Comparison of ENCODE assay signal across 29 cellular contexts in genomic region chr1:15031251-15031930, GRCh38.
DNase-seq lines count a peak whose midpoint lies in the region; ATAC-seq and TF ChIP-seq lines count a peak whose summit lies in the region.
"Had no signal": no experiment of that assay in that cellular context is flagged by ENCODE, and none has a peak within 500 bp of the region (broad histone marks: within the 10 kb centered on the region; RNA-seq: fewer than 3 reads in every experiment).

No MANE protein-coding gene starts in this region.

- H3K27me3 Mint-ChIP-seq in H9 (ENCODE audit: low read depth): no peaks in the 10 kb centered on the region
- H3K27me3 Mint-ChIP-seq: activated naive CD8-positive, alpha-beta T cell; stimulated activated memory B cell treated with anti-CD40 and anti-IgM and Interleukin-4, amounts not matched to agents 10 μg/mL and 1 μg/mL and 100 μg/mL, for 72 hours; type B pancreatic cell had no signal

- no peak overlapping the region for H4K5ac ChIP-seq in H9 (ENCODE audit: insufficient read length, low read depth, low read length)

- H3K4me1 Mint-ChIP-seq in H9: peaks cover 24 to 32% of the 10 kb centered on the region in 2 experiments

- H3K79me1 ChIP-seq in H9 (ENCODE audit: insufficient read depth, low read depth, low read length, poor library complexity, severe bottlenecking): no peaks in the 10 kb centered on the region

- H3K4me1 ChIP-seq in H9 (ENCODE audit: insufficient read depth, low read length): peaks cover 7% of the 10 kb centered on the region; the same call in 1 of the 2 replicates
- H3K4me1 ChIP-seq in osteoblast (ENCODE audit: insufficient read depth, low read length): peaks cover 26% of the 10 kb centered on the region
- H3K4me1 ChIP-seq in MM.1S (ENCODE audit: low read length): no peaks in the 10 kb centered on the region
- H3K4me1 ChIP-seq in upper lobe of left lung: peaks cover 0 to 7% (median 3%) of the 10 kb centered on the region in 4 donors
- H3K4me1 ChIP-seq: psoas muscle had no signal

- DNase-seq in H9 (no peak), SW480 (ENCODE audit: low spot score) (peak; percentile 30), glomerular visceral epithelial cell (ENCODE audit: extremely low spot score) (peak; percentile 71), osteoblast (ENCODE audit: insufficient read length, low spot score, missing footprints) (peak; percentile 46), MM.1S (no peak), GF-D8 (lab: John Stamatoyannopoulos, UW) (no peak), upper lobe of left lung (no peak)
- DNase-seq: activated CD4-positive, alpha-beta T cell treated with anti-CD3 and anti-CD28 coated beads for 4 hours; activated CD8-positive, alpha-beta T cell treated with anti-CD3 and anti-CD28 coated beads, Interleukin-2, amount 10 ng/mL, durations not matched to agents 7 days and 5 days; central memory CD4-positive, alpha-beta T cell; cortex of kidney; effector memory CD8-positive, alpha-beta T cell; head of caudate nucleus; naive thymus-derived CD8-positive, alpha-beta T cell; NCI-H1436; NCI-H2081 treated with DMSO at 0.1 percent for 48 hours; NCI-H2227 treated with DMSO at 0.1 percent for 48 hours; NCI-H526 treated with DMSO at 0.1 percent for 48 hours; occipital lobe; psoas muscle; SHP77 treated with DMSO at 0.1 percent for 48 hours; sigmoid colon had no signal

- TF ChIP-seq POLR2A in upper lobe of left lung (IDR thresholded peaks at IDR 0.05): no peak

- H2BK5ac ChIP-seq in H9 (ENCODE audit: insufficient read length, low read length): no peak overlapping the region

- TF ChIP-seq CTCF in H9 (conservative IDR thresholded peaks at IDR 0.05): no peak
- no peak for TF ChIP-seq CTCF in osteoblast (IDR thresholded peaks at IDR 0.05; ENCODE audit: extremely low read depth, low read depth, low read length)
- no peak for TF ChIP-seq CTCF in MM.1S (IDR thresholded peaks at IDR 0.05; ENCODE audit: low read length)
- TF ChIP-seq CTCF in upper lobe of left lung (IDR thresholded peaks at IDR 0.05): no peak

- H3K4me3 Mint-ChIP-seq in H9: no peak overlapping the region
- H3K4me3 Mint-ChIP-seq: activated CD8-positive, alpha-beta T cell treated with anti-CD3 and anti-CD28 coated beads, Interleukin-2, amount 10 ng/mL, durations not matched to agents 7 days and 5 days; activated naive CD8-positive, alpha-beta T cell; effector memory CD8-positive, alpha-beta T cell; naive thymus-derived CD8-positive, alpha-beta T cell; stimulated activated memory B cell treated with anti-CD40 and anti-IgM and Interleukin-4, amounts not matched to agents 10 μg/mL and 1 μg/mL and 100 μg/mL, for 72 hours; type B pancreatic cell had no signal

- H3K18ac ChIP-seq in H9 (ENCODE audit: insufficient read length, low read depth, low read length): no peak overlapping the region

- H4K20me1 ChIP-seq in H9 (ENCODE audit: control insufficient read depth, insufficient read depth, insufficient read length) (peaks cover 2% of the 10 kb centered on the region), osteoblast (ENCODE audit: insufficient read depth, low read length) (peaks cover 19% of the 10 kb centered on the region), MM.1S (ENCODE audit: insufficient read depth, low read length) (no peaks in the 10 kb centered on the region)

- H2AFZ ChIP-seq in H9 (ENCODE audit: low read length): no peak overlapping the region
- H2AFZ ChIP-seq in osteoblast (ENCODE audit: low read length): no peak overlapping the region
- H2AFZ ChIP-seq in MM.1S (ENCODE audit: low read length): no peak overlapping the region

- ATAC-seq in GM19463 (IDR thresholded peaks at IDR 0.05; ENCODE audit: unreplicated experiment): no peak
- no peak for ATAC-seq in upper lobe of left lung (ENCODE audit: low FRiP score in 2 of 2)
- ATAC-seq: activated CD8-positive, alpha-beta T cell treated with anti-CD3 and anti-CD28 coated beads, Interleukin-2, amount 10 ng/mL, durations not matched to agents 7 days and 5 days; effector memory CD8-positive, alpha-beta T cell; naive thymus-derived CD8-positive, alpha-beta T cell; psoas muscle; stimulated activated memory B cell treated with anti-CD40 and anti-IgM and Interleukin-4, amounts not matched to agents 10 μg/mL and 1 μg/mL and 100 μg/mL, for 72 hours had no signal

- no peaks in the 10 kb centered on the region for H3K36me3 Mint-ChIP-seq in H9 (ENCODE audit: insufficient read depth in 1 of 3, low read depth in 3 of 3)
- H3K36me3 Mint-ChIP-seq: activated naive CD8-positive, alpha-beta T cell; naive thymus-derived CD8-positive, alpha-beta T cell; stimulated activated memory B cell treated with anti-CD40 and anti-IgM and Interleukin-4, amounts not matched to agents 10 μg/mL and 1 μg/mL and 100 μg/mL, for 72 hours; type B pancreatic cell had no signal

- H3K4me2 ChIP-seq in H9 (ENCODE audit: insufficient read depth, insufficient read length, low read length) (no peak overlapping the region), osteoblast (ENCODE audit: insufficient read depth, low read length) (no peak overlapping the region), MM.1S (ENCODE audit: low read depth, low read length) (no peak overlapping the region)
- H3K4me2 ChIP-seq: BLaER1 treated with 17β-estradiol and CSF1 and Interleukin-3, amounts not matched to agents 10 nM and 100 nM; KMS-11 had no signal

- H3K79me2 ChIP-seq in H9 (ENCODE audit: insufficient read depth, low read length) (no peaks in the 10 kb centered on the region), osteoblast (ENCODE audit: insufficient read depth, low read length) (peaks cover 7% of the 10 kb centered on the region), MM.1S (ENCODE audit: low read length) (no peaks in the 10 kb centered on the region)

- H2BK20ac ChIP-seq in H9 (ENCODE audit: low read depth, low read length, poor library complexity, severe bottlenecking): no peak overlapping the region

- WGBS in H9 (ENCODE audit: extremely low coverage, insufficient read length, low lambda C conversion rate): no CpG with 5 or more reads among the region's 8 CpGs
- 92 to 98% methylated on average over 8 of the region's 8 CpGs for WGBS in upper lobe of left lung, 2 donors

- H3K27ac Mint-ChIP-seq in H9: peak overlapping the region in 2 of 3 experiments; percentile 39 to 75; a peak in 4 of 7 replicates
- H3K27ac Mint-ChIP-seq: activated CD8-positive, alpha-beta T cell treated with anti-CD3 and anti-CD28 coated beads, Interleukin-2, amount 10 ng/mL, durations not matched to agents 7 days and 5 days; activated naive CD8-positive, alpha-beta T cell; activated T-helper 2 cell treated with anti-CD3 and anti-CD28 coated beads, Interferon-gamma antibody, Interleukin-2, Interleukin-4, amounts not matched to agents 10 μg/mL and 5 μg/mL and 100 μg/mL, durations not matched to agents 14 hours and 24 hours and 36 hours; effector memory CD8-positive, alpha-beta T cell; naive thymus-derived CD8-positive, alpha-beta T cell; stimulated activated memory B cell treated with anti-CD40 and anti-IgM and Interleukin-4, amounts not matched to agents 10 μg/mL and 1 μg/mL and 100 μg/mL, for 72 hours; type B pancreatic cell had no signal

- H3K27ac ChIP-seq in H9 (ENCODE audit: insufficient read length, low read depth, low read length): no peak overlapping the region
- no peak overlapping the region for H3K27ac ChIP-seq in osteoblast (ENCODE audit: low read depth, low read length)
- H3K27ac ChIP-seq in MM.1S (ENCODE audit: low read length): no peak overlapping the region
- no peak overlapping the region for H3K27ac ChIP-seq in upper lobe of left lung
- H3K27ac ChIP-seq: BLaER1 treated with 17β-estradiol and CSF1 and Interleukin-3, amounts not matched to agents 10 nM and 100 nM; KMS-11; psoas muscle; sigmoid colon had no signal

- H3K9me3 Mint-ChIP-seq in H9: no peaks in the 10 kb centered on the region
- H3K9me3 Mint-ChIP-seq: activated T-helper 2 cell treated with anti-CD3 and anti-CD28 coated beads, Interferon-gamma antibody, Interleukin-2, Interleukin-4, amounts not matched to agents 10 μg/mL and 5 μg/mL and 100 μg/mL, durations not matched to agents 14 hours and 24 hours and 36 hours; effector memory CD8-positive, alpha-beta T cell; naive thymus-derived CD8-positive, alpha-beta T cell; stimulated activated memory B cell treated with anti-CD40 and anti-IgM and Interleukin-4, amounts not matched to agents 10 μg/mL and 1 μg/mL and 100 μg/mL, for 72 hours; type B pancreatic cell had no signal

- H3T11ph ChIP-seq in H9 (ENCODE audit: low read length): no peak overlapping the region

- no peak overlapping the region for H3K14ac ChIP-seq in H9 (ENCODE audit: insufficient read depth, low read length)

- H4K8ac ChIP-seq in H9 (replicated peaks; ENCODE audit: insufficient read length, low read depth, low read length): no peak overlapping the region

- TF ChIP-seq EP300 in upper lobe of left lung (IDR thresholded peaks at IDR 0.05): no peak

- H3K9ac ChIP-seq in H9 (ENCODE audit: extremely low read depth, insufficient read length, low read length) (no peak overlapping the region), MM.1S (ENCODE audit: low read length) (no peak overlapping the region)
- H3K9ac ChIP-seq: BLaER1 treated with 17β-estradiol and CSF1 and Interleukin-3, amounts not matched to agents 10 nM and 100 nM; KMS-11 had no signal

- H3K4ac ChIP-seq in H9 (ENCODE audit: low read depth, low read length): no peak overlapping the region

- H3K9me2 ChIP-seq in MM.1S (replicated peaks; ENCODE audit: insufficient read depth, low read length): no peaks in the 10 kb centered on the region

- no peaks in the 10 kb centered on the region for H3K23me2 ChIP-seq in H9 (ENCODE audit: insufficient read length, low read depth, low read length, poor library complexity, severe bottlenecking)

- H2BK15ac ChIP-seq in H9 (ENCODE audit: low read depth, low read length): no peak overlapping the region

- H3K27me3 ChIP-seq in H9 (ENCODE audit: insufficient read depth, low read length): no peaks in the 10 kb centered on the region
- H3K27me3 ChIP-seq in osteoblast (ENCODE audit: insufficient read depth, low read length): no peaks in the 10 kb centered on the region
- no peaks in the 10 kb centered on the region for H3K27me3 ChIP-seq in MM.1S (replicated peaks; ENCODE audit: insufficient read depth, low read length)
- no peaks in the 10 kb centered on the region for H3K27me3 ChIP-seq in upper lobe of left lung
- H3K27me3 ChIP-seq: BLaER1 treated with 17β-estradiol and CSF1 and Interleukin-3, amounts not matched to agents 10 nM and 100 nM; sigmoid colon had no signal

- H3K56ac ChIP-seq in H9 (ENCODE audit: insufficient read length, low read depth, low read length): no peak overlapping the region

- H3F3A ChIP-seq in MM.1S (ENCODE audit: insufficient read depth, low read length): no peaks in the 10 kb centered on the region

- H3K4me3 ChIP-seq in osteoblast (ENCODE audit: insufficient read depth, low read length) (no peak overlapping the region), MM.1S (ENCODE audit: low read length) (no peak overlapping the region), upper lobe of left lung (no peak overlapping the region)
- H3K4me3 ChIP-seq: BLaER1 treated with 17β-estradiol and CSF1 and Interleukin-3, amounts not matched to agents 10 nM and 100 nM; psoas muscle; sigmoid colon had no signal

- H3K9me3 ChIP-seq in H9 (ENCODE audit: control insufficient read depth, low read depth, low read length) (no peaks in the 10 kb centered on the region), osteoblast (ENCODE audit: low read depth, low read length) (no peaks in the 10 kb centered on the region), MM.1S (replicated peaks; ENCODE audit: insufficient read depth, low read length) (no peaks in the 10 kb centered on the region), upper lobe of left lung (no peaks in the 10 kb centered on the region)
- H3K9me3 ChIP-seq: psoas muscle, sigmoid colon had no signal

- H2AK5ac ChIP-seq in H9 (ENCODE audit: insufficient read length, low read length): no peak overlapping the region

- H4K91ac ChIP-seq in H9 (ENCODE audit: insufficient read length, low read depth, low read length): no peak overlapping the region

- no peak overlapping the region for H2BK12ac ChIP-seq in H9 (ENCODE audit: insufficient read length, low read depth, low read length)

- H3K23ac ChIP-seq in H9 (ENCODE audit: insufficient read length, low read depth, low read length): no peak overlapping the region

- no peak overlapping the region for H2BK120ac ChIP-seq in H9 (ENCODE audit: low read depth, low read length, poor library complexity, severe bottlenecking)

- H3K36me3 ChIP-seq in osteoblast (ENCODE audit: insufficient read depth, low read length) (no peaks in the 10 kb centered on the region), MM.1S (replicated peaks; ENCODE audit: insufficient read depth, low read length) (no peaks in the 10 kb centered on the region), upper lobe of left lung (peaks cover 0 to 10% (median 0%) of the 10 kb centered on the region in 4 donors)
- H3K36me3 ChIP-seq: sigmoid colon had no signal

Comparison
In these comparisons a context has a peak if more than half of its experiments do, and no peak if none do; other contexts are left out.
1. DNase-seq: peak in SW480 (single experiment), glomerular visceral epithelial cell (single experiment) and osteoblast (single experiment); none in H9 (single experiment), MM.1S (single experiment), GF-D8 (single experiment) and upper lobe of left lung (0 of 2).